ENCODE assay signal across 1 cellular context in the genomic region with DNA sequence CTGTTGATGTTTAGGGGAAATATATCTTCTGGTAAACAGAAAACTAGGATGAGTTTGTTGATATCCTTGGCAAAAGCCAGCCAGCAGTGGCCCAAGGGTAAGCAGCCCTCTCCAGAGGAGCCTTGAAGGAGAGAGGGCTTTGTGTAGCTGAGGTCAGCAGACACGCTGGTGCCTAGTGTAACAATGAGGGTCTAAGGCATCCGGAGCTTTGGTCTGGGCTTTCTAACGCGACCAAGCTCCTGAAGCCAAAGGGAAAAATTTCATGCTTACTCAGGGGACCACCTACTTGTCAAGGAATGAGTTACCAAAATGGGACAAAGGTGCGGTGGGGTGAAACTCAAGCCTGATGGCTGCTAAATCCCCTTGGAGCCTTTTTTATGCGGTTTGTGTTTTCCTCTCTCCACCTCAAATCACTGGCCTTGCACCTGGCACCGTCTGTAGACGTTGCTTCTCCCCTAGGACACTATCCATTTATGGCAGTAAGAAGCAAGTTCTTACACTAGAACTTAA.
TF ChIP-seq lines count a peak whose summit lies in the region.

No MANE protein-coding gene starts in this region.

TF ChIP-seq in GM23338, 12 proteins besides CTCF, POLR2A, EP300 and RAD21 (continued from another document):
- TF ChIP-seq, protein P1, sequence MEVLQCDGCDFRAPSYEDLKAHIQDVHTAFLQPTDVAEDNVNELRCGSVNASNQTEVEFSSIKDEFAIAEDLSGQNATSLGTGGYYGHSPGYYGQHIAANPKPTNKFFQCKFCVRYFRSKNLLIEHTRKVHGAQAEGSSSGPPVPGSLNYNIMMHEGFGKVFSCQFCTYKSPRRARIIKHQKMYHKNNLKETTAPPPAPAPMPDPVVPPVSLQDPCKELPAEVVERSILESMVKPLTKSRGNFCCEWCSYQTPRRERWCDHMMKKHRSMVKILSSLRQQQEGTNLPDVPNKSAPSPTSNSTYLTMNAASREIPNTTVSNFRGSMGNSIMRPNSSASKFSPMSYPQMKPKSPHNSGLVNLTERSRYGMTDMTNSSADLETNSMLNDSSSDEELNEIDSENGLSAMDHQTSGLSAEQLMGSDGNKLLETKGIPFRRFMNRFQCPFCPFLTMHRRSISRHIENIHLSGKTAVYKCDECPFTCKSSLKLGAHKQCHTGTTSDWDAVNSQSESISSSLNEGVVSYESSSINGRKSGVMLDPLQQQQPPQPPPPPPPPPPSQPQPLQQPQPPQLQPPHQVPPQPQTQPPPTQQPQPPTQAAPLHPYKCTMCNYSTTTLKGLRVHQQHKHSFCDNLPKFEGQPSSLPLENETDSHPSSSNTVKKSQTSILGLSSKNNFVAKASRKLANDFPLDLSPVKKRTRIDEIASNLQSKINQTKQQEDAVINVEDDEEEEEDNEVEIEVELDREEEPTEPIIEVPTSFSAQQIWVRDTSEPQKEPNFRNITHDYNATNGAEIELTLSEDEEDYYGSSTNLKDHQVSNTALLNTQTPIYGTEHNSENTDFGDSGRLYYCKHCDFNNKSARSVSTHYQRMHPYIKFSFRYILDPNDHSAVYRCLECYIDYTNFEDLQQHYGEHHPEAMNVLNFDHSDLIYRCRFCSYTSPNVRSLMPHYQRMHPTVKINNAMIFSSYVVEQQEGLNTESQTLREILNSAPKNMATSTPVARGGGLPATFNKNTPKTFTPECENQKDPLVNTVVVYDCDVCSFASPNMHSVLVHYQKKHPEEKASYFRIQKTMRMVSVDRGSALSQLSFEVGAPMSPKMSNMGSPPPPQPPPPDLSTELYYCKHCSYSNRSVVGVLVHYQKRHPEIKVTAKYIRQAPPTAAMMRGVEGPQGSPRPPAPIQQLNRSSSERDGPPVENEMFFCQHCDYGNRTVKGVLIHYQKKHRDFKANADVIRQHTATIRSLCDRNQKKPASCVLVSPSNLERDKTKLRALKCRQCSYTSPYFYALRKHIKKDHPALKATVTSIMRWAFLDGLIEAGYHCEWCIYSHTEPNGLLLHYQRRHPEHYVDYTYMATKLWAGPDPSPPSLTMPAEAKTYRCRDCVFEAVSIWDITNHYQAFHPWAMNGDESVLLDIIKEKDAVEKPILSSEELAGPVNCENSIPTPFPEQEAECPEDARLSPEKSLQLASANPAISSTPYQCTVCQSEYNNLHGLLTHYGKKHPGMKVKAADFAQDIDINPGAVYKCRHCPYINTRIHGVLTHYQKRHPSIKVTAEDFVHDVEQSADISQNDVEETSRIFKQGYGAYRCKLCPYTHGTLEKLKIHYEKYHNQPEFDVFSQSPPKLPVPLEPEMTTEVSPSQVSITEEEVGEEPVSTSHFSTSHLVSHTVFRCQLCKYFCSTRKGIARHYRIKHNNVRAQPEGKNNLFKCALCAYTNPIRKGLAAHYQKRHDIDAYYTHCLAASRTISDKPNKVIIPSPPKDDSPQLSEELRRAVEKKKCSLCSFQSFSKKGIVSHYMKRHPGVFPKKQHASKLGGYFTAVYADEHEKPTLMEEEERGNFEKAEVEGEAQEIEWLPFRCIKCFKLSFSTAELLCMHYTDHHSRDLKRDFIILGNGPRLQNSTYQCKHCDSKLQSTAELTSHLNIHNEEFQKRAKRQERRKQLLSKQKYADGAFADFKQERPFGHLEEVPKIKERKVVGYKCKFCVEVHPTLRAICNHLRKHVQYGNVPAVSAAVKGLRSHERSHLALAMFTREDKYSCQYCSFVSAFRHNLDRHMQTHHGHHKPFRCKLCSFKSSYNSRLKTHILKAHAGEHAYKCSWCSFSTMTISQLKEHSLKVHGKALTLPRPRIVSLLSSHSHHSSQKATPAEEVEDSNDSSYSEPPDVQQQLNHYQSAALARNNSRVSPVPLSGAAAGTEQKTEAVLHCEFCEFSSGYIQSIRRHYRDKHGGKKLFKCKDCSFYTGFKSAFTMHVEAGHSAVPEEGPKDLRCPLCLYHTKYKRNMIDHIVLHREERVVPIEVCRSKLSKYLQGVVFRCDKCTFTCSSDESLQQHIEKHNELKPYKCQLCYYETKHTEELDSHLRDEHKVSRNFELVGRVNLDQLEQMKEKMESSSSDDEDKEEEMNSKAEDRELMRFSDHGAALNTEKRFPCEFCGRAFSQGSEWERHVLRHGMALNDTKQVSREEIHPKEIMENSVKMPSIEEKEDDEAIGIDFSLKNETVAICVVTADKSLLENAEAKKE (CRISPR knock-in tag; IDR thresholded peaks at IDR 0.05), result no peak
- no peak for TF ChIP-seq POLR2AphosphoS5 (IDR thresholded peaks at IDR 0.05; ENCODE audit: low read depth)
- TF ChIP-seq NANOG (IDR thresholded peaks at IDR 0.05; ENCODE audit: borderline replicate concordance), result no peak
- TF ChIP-seq, protein P2, sequence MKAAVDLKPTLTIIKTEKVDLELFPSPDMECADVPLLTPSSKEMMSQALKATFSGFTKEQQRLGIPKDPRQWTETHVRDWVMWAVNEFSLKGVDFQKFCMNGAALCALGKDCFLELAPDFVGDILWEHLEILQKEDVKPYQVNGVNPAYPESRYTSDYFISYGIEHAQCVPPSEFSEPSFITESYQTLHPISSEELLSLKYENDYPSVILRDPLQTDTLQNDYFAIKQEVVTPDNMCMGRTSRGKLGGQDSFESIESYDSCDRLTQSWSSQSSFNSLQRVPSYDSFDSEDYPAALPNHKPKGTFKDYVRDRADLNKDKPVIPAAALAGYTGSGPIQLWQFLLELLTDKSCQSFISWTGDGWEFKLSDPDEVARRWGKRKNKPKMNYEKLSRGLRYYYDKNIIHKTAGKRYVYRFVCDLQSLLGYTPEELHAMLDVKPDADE (IDR thresholded peaks at IDR 0.05), result no peak
